Comparison of ENCODE assay signal across 18 cellular contexts in the genomic region with DNA sequence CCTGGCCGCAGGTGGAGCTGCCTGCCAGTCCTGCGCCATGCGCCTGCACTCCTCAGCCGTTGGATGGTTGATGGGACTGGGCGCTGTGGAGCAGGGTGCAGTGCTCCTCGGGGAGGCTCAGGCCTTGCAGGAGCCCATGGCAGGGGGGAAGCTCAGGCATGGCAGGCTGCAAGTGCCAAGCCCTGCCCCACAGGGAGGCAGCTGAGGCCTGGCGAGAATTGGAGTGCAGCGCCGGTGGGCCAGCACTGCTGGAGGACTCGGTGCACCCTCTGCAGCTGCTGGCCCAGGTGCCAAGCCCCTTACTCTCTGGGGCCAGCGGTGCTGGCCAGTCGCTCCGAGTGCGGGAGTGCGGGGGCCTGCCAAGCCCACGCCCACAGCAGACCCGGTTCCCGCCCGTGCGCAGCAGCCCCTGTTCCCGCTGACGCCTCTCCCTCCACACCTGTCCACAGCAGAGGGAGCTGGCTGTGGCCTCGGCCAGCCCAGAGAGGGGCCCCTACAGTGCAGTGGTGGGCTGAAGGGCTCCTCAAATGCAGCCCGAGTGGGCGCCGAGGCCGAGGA.
DNase-seq lines count a peak whose midpoint lies in the region; ATAC-seq and TF ChIP-seq lines count a peak whose summit lies in the region.
"Had no signal": no experiment of that assay in that cellular context is flagged by ENCODE, and none has a peak within 500 bp of the region (broad histone marks: within the 10 kb centered on the region; RNA-seq: fewer than 3 reads in every experiment).

No MANE protein-coding gene starts in this region.

- H3K79me2 ChIP-seq in smooth muscle cell (ENCODE audit: low read depth) = no peaks in the 10 kb centered on the region
- H3K79me2 ChIP-seq in hepatocyte = no peaks in the 10 kb centered on the region

- H3K27me3 Mint-ChIP-seq in natural killer cell treated with Interleukin-12 subunit alpha and Interleukin-12 subunit beta and Interleukin-15 and Interleukin-18, amount 100 ng/mL, for 72 hours = no peaks in the 10 kb centered on the region
- no peaks in the 10 kb centered on the region for H3K27me3 Mint-ChIP-seq in natural killer cell (ENCODE audit: low read depth in 2 of 2)
- H3K27me3 Mint-ChIP-seq: CD4-positive, alpha-beta memory T cell had no signal

- H3K4me1 ChIP-seq in esophagus muscularis mucosa = no peaks in the 10 kb centered on the region
- H3K4me1 ChIP-seq in smooth muscle cell (ENCODE audit: low read depth) = peaks cover 6% of the 10 kb centered on the region
- no peaks in the 10 kb centered on the region for H3K4me1 ChIP-seq in hepatocyte (ENCODE audit: insufficient read depth)

- 97% methylated on average over 12 of the region's 27 CpGs for WGBS in esophagus muscularis mucosa
- WGBS in smooth muscle cell (ENCODE audit: low lambda C conversion rate) = 95% methylated on average over 27 of the region's 27 CpGs
- 98% methylated on average over 16 of the region's 27 CpGs for WGBS in hepatocyte (ENCODE audit: low lambda C conversion rate, missing lambda C conversion rate)

- intact Hi-C loops in natural killer cell (cut with micrococcal nuclease) = no loop called here
- intact Hi-C loops in esophagus muscularis mucosa (cut with DNase I) = no loop called here

- H3K4me2 ChIP-seq in smooth muscle cell (no peak overlapping the region), hepatocyte (no peak overlapping the region)

- H3K27me3 ChIP-seq in esophagus muscularis mucosa (no peaks in the 10 kb centered on the region), smooth muscle cell (ENCODE audit: low read depth) (no peaks in the 10 kb centered on the region), hepatocyte (no peaks in the 10 kb centered on the region)

- TF ChIP-seq CTCF in natural killer cell (IDR thresholded peaks at IDR 0.05) = no peak
- no peak for TF ChIP-seq CTCF in esophagus muscularis mucosa (IDR thresholded peaks at IDR 0.05)
- TF ChIP-seq CTCF in omental fat pad (IDR thresholded peaks at IDR 0.05) = no peak
- no peak for TF ChIP-seq CTCF in smooth muscle cell (IDR thresholded peaks at IDR 0.05; ENCODE audit: borderline replicate concordance, insufficient read depth, poor library complexity, severe bottlenecking)
- TF ChIP-seq CTCF in hepatocyte (IDR thresholded peaks at IDR 0.05; ENCODE audit: poor library complexity) = no peak

- H3K36me3 ChIP-seq in esophagus muscularis mucosa (no peaks in the 10 kb centered on the region), smooth muscle cell (ENCODE audit: low read depth) (no peaks in the 10 kb centered on the region), hepatocyte (replicated peaks; ENCODE audit: insufficient read depth, low read depth) (no peaks in the 10 kb centered on the region)

- no peak overlapping the region for H3K27ac Mint-ChIP-seq in natural killer cell treated with Interleukin-12 subunit alpha and Interleukin-12 subunit beta and Interleukin-15 and Interleukin-18, amount 100 ng/mL, for 72 hours
- H3K27ac Mint-ChIP-seq in natural killer cell = no peak overlapping the region
- H3K27ac Mint-ChIP-seq: CD4-positive, alpha-beta memory T cell had no signal

- no peak overlapping the region for H3K9ac ChIP-seq in smooth muscle cell (ENCODE audit: low read depth)

- H3F3A ChIP-seq in smooth muscle cell (ENCODE audit: low read depth) = no peaks in the 10 kb centered on the region

- H3K9me3 Mint-ChIP-seq in natural killer cell treated with Interleukin-12 subunit alpha and Interleukin-12 subunit beta and Interleukin-15 and Interleukin-18, amount 100 ng/mL, for 72 hours = no peaks in the 10 kb centered on the region
- no peaks in the 10 kb centered on the region for H3K9me3 Mint-ChIP-seq in natural killer cell

- no peak overlapping the region for H3K4me3 Mint-ChIP-seq in natural killer cell treated with Interleukin-12 subunit alpha and Interleukin-12 subunit beta and Interleukin-15 and Interleukin-18, amount 100 ng/mL, for 72 hours
- H3K4me3 Mint-ChIP-seq in natural killer cell = no peak overlapping the region
- H3K4me3 Mint-ChIP-seq: CD4-positive, alpha-beta memory T cell had no signal

- H3K9me2 ChIP-seq in hepatocyte (replicated peaks; ENCODE audit: insufficient read depth) = no peaks in the 10 kb centered on the region

- peak; percentile 24 to 33 for ATAC-seq in natural killer cell treated with Interleukin-12 subunit alpha and Interleukin-12 subunit beta and Interleukin-15 and Interleukin-18, amount 100 ng/mL, for 72 hours
- no peak for ATAC-seq in natural killer cell
- peak; percentile 51 for ATAC-seq in omental fat pad (ENCODE audit: low FRiP score)

- H3K9me3 ChIP-seq in esophagus muscularis mucosa = no peaks in the 10 kb centered on the region
- H3K9me3 ChIP-seq in smooth muscle cell (replicated peaks; ENCODE audit: low read depth) = no peaks in the 10 kb centered on the region
- H3K9me3 ChIP-seq in hepatocyte (ENCODE audit: low read depth) = no peaks in the 10 kb centered on the region

- no peak overlapping the region for H2AFZ ChIP-seq in smooth muscle cell (ENCODE audit: low read depth)
- H2AFZ ChIP-seq in hepatocyte = no peak overlapping the region

- H3K4me1 Mint-ChIP-seq in natural killer cell treated with Interleukin-12 subunit alpha and Interleukin-12 subunit beta and Interleukin-15 and Interleukin-18, amount 100 ng/mL, for 72 hours (ENCODE audit: low read depth in 2 of 2) = no peaks in the 10 kb centered on the region
- no peaks in the 10 kb centered on the region for H3K4me1 Mint-ChIP-seq in natural killer cell
- H3K4me1 Mint-ChIP-seq: CD4-positive, alpha-beta memory T cell had no signal

- H3K36me3 Mint-ChIP-seq in natural killer cell treated with Interleukin-12 subunit alpha and Interleukin-12 subunit beta and Interleukin-15 and Interleukin-18, amount 100 ng/mL, for 72 hours = no peaks in the 10 kb centered on the region
- H3K36me3 Mint-ChIP-seq in natural killer cell = no peaks in the 10 kb centered on the region
- H3K36me3 Mint-ChIP-seq: CD4-positive, alpha-beta memory T cell had no signal

- no peak overlapping the region for H3K4me3 ChIP-seq in esophagus muscularis mucosa
- H3K4me3 ChIP-seq in smooth muscle cell = no peak overlapping the region
- no peak overlapping the region for H3K4me3 ChIP-seq in hepatocyte

- TF ChIP-seq POLR2A in esophagus muscularis mucosa (IDR thresholded peaks at IDR 0.05; ENCODE audit: low read depth) = no peak

- H4K20me1 ChIP-seq in smooth muscle cell (ENCODE audit: low read depth) (no peaks in the 10 kb centered on the region), hepatocyte (ENCODE audit: insufficient read depth, poor library complexity, severe bottlenecking) (no peaks in the 10 kb centered on the region)

- no peak for DNase-seq in natural killer cell treated with Interleukin-12 subunit alpha and Interleukin-12 subunit beta and Interleukin-15 and Interleukin-18, amount 100 ng/mL, for 72 hours (ENCODE audit: low spot score)
- DNase-seq in natural killer cell (no peak), esophagus muscularis mucosa (ENCODE audit: extremely low spot score) (peak; percentile 47), omental fat pad (ENCODE audit: low spot score) (no peak), smooth muscle cell (lab: John Stamatoyannopoulos, UW; ENCODE audit: unreplicated experiment) (no peak), foreskin melanocyte (no peak), MV-4-11 (lab: John Stamatoyannopoulos, UW) (no peak), hepatocyte (ENCODE audit: low spot score) (no peak)
- DNase-seq: C1 segment of cervical spinal cord; Calu3; CD4-positive, alpha-beta memory T cell; COR-L47; DMS53; DMS79 treated with DMSO at 0.1 percent for 48 hours; GF-D8; GOT3; H7; HCEC 1CT had no signal

- no peak for TF ChIP-seq EP300 in esophagus muscularis mucosa (IDR thresholded peaks at IDR 0.05)

- H3K27ac ChIP-seq in esophagus muscularis mucosa (replicated peaks in 1 of 4) = no peak overlapping the region
- H3K27ac ChIP-seq in smooth muscle cell (ENCODE audit: low read depth) = peak overlapping the region; percentile 40
- H3K27ac ChIP-seq in hepatocyte = no peak overlapping the region

Comparison
In these comparisons a context has a peak if more than half of its experiments do, and no peak if none do; other contexts are left out.
1. ATAC-seq: peak in natural killer cell treated with Interleukin-12 subunit alpha and Interleukin-12 subunit beta and Interleukin-15 and Interleukin-18, amount 100 ng/mL, for 72 hours (2 of 2) and omental fat pad (single experiment); none in natural killer cell (0 of 3).